Comparison of ENCODE assay signal across 12 cellular contexts in genomic region chr2:8535821-8536685, GRCh38.
DNase-seq lines count a peak whose midpoint lies in the region; ATAC-seq and TF ChIP-seq lines count a peak whose summit lies in the region.
"Had no signal": no experiment of that assay in that cellular context is flagged by ENCODE, and none has a peak within 500 bp of the region (broad histone marks: within the 10 kb centered on the region; RNA-seq: fewer than 3 reads in every experiment).

No MANE protein-coding gene starts in this region.

- intact Hi-C loops in IMR-90 (cut with micrococcal nuclease), result no loop called here

- POLR2A ChIA-PET in IMR-90 (lab: Charles Lee; ENCODE audit: unreplicated experiment), result no interaction called here

- no peak overlapping the region for H3K4me3 Mint-ChIP-seq in mesothelial cell of epicardium

- H3K4me1 ChIP-seq in BLaER1 (peaks cover 84% of the 10 kb centered on the region), IMR-90 (ENCODE audit: control insufficient read depth, insufficient read depth, low read length) (peaks cover 12% of the 10 kb centered on the region; the same call in 1 of the 2 replicates)

- in situ Hi-C loops in IMR-90 (cut with MboI; ENCODE audit: low sequenced_read_pairs), result no loop called here

- H3K4me2 ChIP-seq in BLaER1 (peak overlapping the region; percentile 93), IMR-90 (ENCODE audit: low read depth, low read length) (no peak overlapping the region)

- peaks cover 63% of the 10 kb centered on the region for H3K4me1 Mint-ChIP-seq in mesothelial cell of epicardium

- peaks cover 4% of the 10 kb centered on the region for H3K36me3 Mint-ChIP-seq in mesothelial cell of epicardium

- H2AK5ac ChIP-seq in IMR-90 (ENCODE audit: low read depth, low read length), result no peak overlapping the region; the same call in 1 of the 2 replicates

- CTCF ChIA-PET in IMR-90 (lab: Yijun Ruan, JAX), result no interaction called here

- BruUV-seq in IMR-90 (replicated peaks; lab: Mats Ljungman, UMichigan), result no TSS peak

- H3K14ac ChIP-seq in IMR-90 (replicated peaks; ENCODE audit: low read depth, low read length), result no peak overlapping the region; the same call in 1 of the 2 replicates

- H3K23ac ChIP-seq in IMR-90 (ENCODE audit: low read depth, low read length), result no peak overlapping the region

- H3K27me3 Mint-ChIP-seq in mesothelial cell of epicardium (ENCODE audit: low read depth), result no peaks in the 10 kb centered on the region

- H3K9me3 Mint-ChIP-seq in mesothelial cell of epicardium, result peaks cover 13% of the 10 kb centered on the region

- H3K79me1 ChIP-seq in IMR-90 (ENCODE audit: low read depth in 1 of 2, low read length in 2 of 2), result no peaks in the 10 kb centered on the region

- no peak for TF ChIP-seq RAD21 in IMR-90 (IDR thresholded peaks at IDR 0.05; ENCODE audit: low read length)

- no peak overlapping the region for H2BK120ac ChIP-seq in IMR-90 (ENCODE audit: low read depth, low read length)

- no peak overlapping the region for H2BK5ac ChIP-seq in IMR-90 (ENCODE audit: low read depth, low read length, poor library complexity, severe bottlenecking)

- H4K8ac ChIP-seq in IMR-90 (ENCODE audit: low read depth in 2 of 2, low read length in 2 of 2), result no peak overlapping the region

- ATAC-seq in IMR-90 (ENCODE audit: low read depth) (no peak), HG02798 (IDR thresholded peaks at IDR 0.05; ENCODE audit: poor library complexity, unreplicated experiment) (no peak), HG02938 (IDR thresholded peaks at IDR 0.05; ENCODE audit: unreplicated experiment) (no peak)

- H3K36me3 ChIP-seq in BLaER1 (no peaks in the 10 kb centered on the region), IMR-90 (ENCODE audit: control insufficient read depth, insufficient read depth, low read length) (no peaks in the 10 kb centered on the region)

- H3K18ac ChIP-seq in IMR-90 (ENCODE audit: low read depth, low read length), result no peak overlapping the region; the same call in 1 of the 2 replicates

- TF ChIP-seq POLR2A in IMR-90 (IDR thresholded peaks at IDR 0.05; ENCODE audit: low read depth, low read length), result no peak

- dilution Hi-C loops in IMR-90 (cut with HindIII; ENCODE audit: low sequenced_read_pairs, unreplicated experiment), result no loop called here

- no peak overlapping the region for H3K56ac ChIP-seq in IMR-90 (ENCODE audit: extremely low read depth, insufficient read depth, low read length)

- H3K9me3 ChIP-seq in BLaER1 (peaks cover 19% of the 10 kb centered on the region), IMR-90 (ENCODE audit: control insufficient read depth, insufficient read depth, low read length) (peaks cover 5% of the 10 kb centered on the region)

- peak overlapping the region; percentile 27 for H2AFZ ChIP-seq in IMR-90 (replicated peaks; ENCODE audit: low read length, poor library complexity)

- WGBS in IMR-90 (ENCODE audit: extremely low coverage in 2 of 2, insufficient read length in 1 of 2), 2 experiments, result 81% methylated on average over 12 of the region's 19 CpGs; no CpG with 5 or more reads in 1 of the 2 experiments

- H3K27ac ChIP-seq in BLaER1 (peak overlapping the region; percentile 95), IMR-90 (ENCODE audit: insufficient read depth, low read length) (no peak overlapping the region)
- H3K27ac ChIP-seq: RWPE1 had no signal

- no peaks in the 10 kb centered on the region for H3K27me3 ChIP-seq in BLaER1
- 0 out of 2 replicates have a peak, but pooled peaks cover 1% of the 10 kb centered on the region for H3K27me3 ChIP-seq in IMR-90 (ENCODE audit: control insufficient read depth, insufficient read depth, low read length)
- H3K27me3 ChIP-seq: tibial artery had no signal

- no peak overlapping the region for H4K91ac ChIP-seq in IMR-90 (ENCODE audit: insufficient read depth, low read depth, low read length)

- H4K5ac ChIP-seq in IMR-90 (ENCODE audit: low read depth, low read length), result no peak overlapping the region; the same call in 1 of the 2 replicates

- no peak overlapping the region for H3K4ac ChIP-seq in IMR-90 (ENCODE audit: low read depth, low read length)

- H3K9ac ChIP-seq in BLaER1, result peak overlapping the region; percentile 70
- H3K9ac ChIP-seq in IMR-90 (ENCODE audit: low read depth, low read length), result no peak overlapping the region

- no peak for TF ChIP-seq CTCF in IMR-90 (conservative IDR thresholded peaks at IDR 0.05; ENCODE audit: low read depth, low read length)
- no peak for TF ChIP-seq CTCF in mesothelial cell of epicardium (IDR thresholded peaks at IDR 0.05; ENCODE audit: unreplicated experiment)

- peak overlapping the region; percentile 85 for H3K27ac Mint-ChIP-seq in mesothelial cell of epicardium

- no peak overlapping the region for H2BK20ac ChIP-seq in IMR-90 (ENCODE audit: low read depth, low read length)

- DNase-seq in IMR-90, result no peak
- peak; percentile 58 for DNase-seq in amniotic epithelial cell (ENCODE audit: low read depth)
- no peak for DNase-seq in mesothelial cell of epicardium (ENCODE audit: low spot score in 2 of 2, unreplicated experiment in 2 of 2)
- DNase-seq in globus pallidus (ENCODE audit: low spot score), result no peak
- DNase-seq in NCI-H2081 (lab: John Stamatoyannopoulos, UW), result no peak
- DNase-seq: activated gamma-delta T cell, retina had no signal

- H3K9me1 ChIP-seq in IMR-90 (ENCODE audit: insufficient read depth, low read length), result no peaks in the 10 kb centered on the region

- H2AK9ac ChIP-seq in IMR-90 (replicated peaks; ENCODE audit: low read depth, low read length, poor library complexity), result no peak overlapping the region

- no peak overlapping the region for H2BK15ac ChIP-seq in IMR-90 (ENCODE audit: low read depth, low read length)

- no peaks in the 10 kb centered on the region for H4K20me1 ChIP-seq in BLaER1
- H4K20me1 ChIP-seq in IMR-90 (ENCODE audit: insufficient read depth, low read length), result no peaks in the 10 kb centered on the region

- H3K4me3 ChIP-seq in BLaER1, result peak overlapping the region; percentile 24; the same call in 1 of the 2 replicates
- H3K4me3 ChIP-seq in IMR-90 (ENCODE audit: insufficient read depth, low read depth, low read length), result no peak overlapping the region
- H3K4me3 ChIP-seq: tibial artery had no signal

TF ChIP-seq in IMR-90, 13 proteins besides CTCF, POLR2A, EP300 and RAD21:
- TF ChIP-seq CHD1 (IDR thresholded peaks at IDR 0.05; ENCODE audit: low read depth, low read length), result no peak
- TF ChIP-seq MAFK (IDR thresholded peaks at IDR 0.05; ENCODE audit: low read depth, low read length), result no peak
- no peak for TF ChIP-seq RFX5 (IDR thresholded peaks at IDR 0.05; ENCODE audit: low read depth, low read length)
- TF ChIP-seq NFE2L2 (IDR thresholded peaks at IDR 0.05; ENCODE audit: low read depth, low read length), result no peak
- TF ChIP-seq MAZ (IDR thresholded peaks at IDR 0.05; ENCODE audit: borderline replicate concordance, low read depth, low read length), result no peak
- TF ChIP-seq CEBPB (IDR thresholded peaks at IDR 0.05; ENCODE audit: low read depth, low read length), result no peak
- TF ChIP-seq FOS (IDR thresholded peaks at IDR 0.05; ENCODE audit: low read depth, low read length), result no peak
- no peak for TF ChIP-seq SMC3 (IDR thresholded peaks at IDR 0.05; ENCODE audit: low read depth, low read length)
- no peak for TF ChIP-seq RCOR1 (IDR thresholded peaks at IDR 0.05; ENCODE audit: insufficient replicate concordance, low read length)
- TF ChIP-seq ELK1 (IDR thresholded peaks at IDR 0.05; ENCODE audit: borderline replicate concordance, low read depth, low read length), result no peak
- no peak for TF ChIP-seq BHLHE40 (IDR thresholded peaks at IDR 0.05; ENCODE audit: low read depth, low read length)
- TF ChIP-seq MXI1 (IDR thresholded peaks at IDR 0.05; ENCODE audit: borderline replicate concordance, low read depth, low read length), result no peak
- TF ChIP-seq, protein P1, sequence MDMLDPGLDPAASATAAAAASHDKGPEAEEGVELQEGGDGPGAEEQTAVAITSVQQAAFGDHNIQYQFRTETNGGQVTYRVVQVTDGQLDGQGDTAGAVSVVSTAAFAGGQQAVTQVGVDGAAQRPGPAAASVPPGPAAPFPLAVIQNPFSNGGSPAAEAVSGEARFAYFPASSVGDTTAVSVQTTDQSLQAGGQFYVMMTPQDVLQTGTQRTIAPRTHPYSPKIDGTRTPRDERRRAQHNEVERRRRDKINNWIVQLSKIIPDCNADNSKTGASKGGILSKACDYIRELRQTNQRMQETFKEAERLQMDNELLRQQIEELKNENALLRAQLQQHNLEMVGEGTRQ (IDR thresholded peaks at IDR 0.05; ENCODE audit: low read depth, low read length), result no peak
